8 cellular contexts compared by ENCODE assay signal in genomic region chr14:34722723-34723545, GRCh38. TPM values are rescaled to one million over a fixed set of nuclear protein-coding genes. Genes with fewer than 3 reads are reported as not detected.
A peak's percentile ranks its signal among the peaks of the same experiment; 100 is the strongest.
DNase-seq lines count a peak whose midpoint lies in the region; ATAC-seq, FAIRE-seq and TF ChIP-seq lines count a peak whose summit lies in the region.

No MANE protein-coding gene starts in this region.

- peak; percentile 81 for TF ChIP-seq CTCF in kidney (IDR thresholded peaks at IDR 0.05; ENCODE audit: borderline replicate concordance, extremely low read depth, insufficient read depth)

- DNase-seq in NK-92 treated with Interleukin-12 subunit alpha and Interleukin-12 subunit beta, amount 100 ng/mL, for 24 hours (lab: John Stamatoyannopoulos, UW), result peak; percentile 1
- DNase-seq in NK-92 (lab: John Stamatoyannopoulos, UW; ENCODE audit: unreplicated experiment) (no peak), NCI-H1048 (lab: John Stamatoyannopoulos, UW) (peak; percentile 11), kidney (no peak)
- DNase-seq in T-helper 2 cell treated with Interferon-gamma antibody and Interleukin-4, amounts not matched to agents 5 μg/mL and 100 μg/mL, for 36 hours (ENCODE audit: low spot score), result peak; percentile 13
- DNase-seq in central memory CD4-positive, alpha-beta T cell, result peak; percentile 28
- peak; percentile 21 for DNase-seq in stimulated activated CD4-positive, alpha-beta T cell treated with anti-CD3 and anti-CD28 coated beads, Interleukin-1b, Interleukin-23, amount 100 ng/mL, for 48 hours

- no peaks in the 10 kb centered on the region for H3K9me3 ChIP-seq in kidney (ENCODE audit: control insufficient read depth in 1 of 2, low read length in 2 of 2)

- H3K27me3 Mint-ChIP-seq in T-helper 2 cell treated with Interferon-gamma antibody and Interleukin-4, amounts not matched to agents 5 μg/mL and 100 μg/mL, for 36 hours (ENCODE audit: low read depth), result peaks cover 23% of the 10 kb centered on the region

- H3K4me1 Mint-ChIP-seq in T-helper 2 cell treated with Interferon-gamma antibody and Interleukin-4, amounts not matched to agents 5 μg/mL and 100 μg/mL, for 36 hours (ENCODE audit: low read depth), result peaks cover 11% of the 10 kb centered on the region

- no peak for FAIRE-seq in kidney (lab: Jason Lieb, UNC)

- no peak overlapping the region for H3K9ac ChIP-seq in kidney (ENCODE audit: low read length in 2 of 2)

- H3K36me3 Mint-ChIP-seq in T-helper 2 cell treated with Interferon-gamma antibody and Interleukin-4, amounts not matched to agents 5 μg/mL and 100 μg/mL, for 36 hours (ENCODE audit: low read depth), result no peaks in the 10 kb centered on the region

- ATAC-seq in GM18907 (IDR thresholded peaks at IDR 0.05; ENCODE audit: unreplicated experiment), result no peak

- no peak overlapping the region for H3K4me3 Mint-ChIP-seq in T-helper 2 cell treated with Interferon-gamma antibody and Interleukin-4, amounts not matched to agents 5 μg/mL and 100 μg/mL, for 36 hours

- no peak overlapping the region for H3K27ac ChIP-seq in kidney (ENCODE audit: low read depth in 2 of 2, low read length in 2 of 2)

- H3K4me1 ChIP-seq in kidney (ENCODE audit: control insufficient read depth in 1 of 2, insufficient read depth in 1 of 2, low read depth in 1 of 2, low read length in 2 of 2), result no peaks in the 10 kb centered on the region

- no peak overlapping the region for H3K4me3 ChIP-seq in kidney (ENCODE audit: low read length in 2 of 2)

- H3K27ac Mint-ChIP-seq in T-helper 2 cell treated with Interferon-gamma antibody and Interleukin-4, amounts not matched to agents 5 μg/mL and 100 μg/mL, for 36 hours, result no peak overlapping the region

- H3K36me3 ChIP-seq in kidney (ENCODE audit: control insufficient read depth in 1 of 2, insufficient read depth in 2 of 2, low read length in 2 of 2), result no peaks in the 10 kb centered on the region

- intact Hi-C loops in kidney (cut with DNase I), result loop anchor here (5.0 kb wide), 1 partner anchor 46 kb away; no protein-coding TSS in a partner anchor

- no peaks in the 10 kb centered on the region for H3K9me3 Mint-ChIP-seq in T-helper 2 cell treated with Interferon-gamma antibody and Interleukin-4, amounts not matched to agents 5 μg/mL and 100 μg/mL, for 36 hours

RNA-seq across cellular contexts. Expression of gene CFL2, which starts 8.5 kb away (rescaled TPM):
- 32.5 TPM for total RNA-seq in kidney
- 56.3 TPM for polyA plus RNA-seq in kidney (ENCODE audit: insufficient read depth, low read depth, low replicate concordance)

Comparison
In these comparisons a context has a peak if more than half of its experiments do, and no peak if none do; other contexts are left out.
1. DNase-seq: peak in NK-92 treated with Interleukin-12 subunit alpha and Interleukin-12 subunit beta, amount 100 ng/mL, for 24 hours (single experiment), NCI-H1048 (single experiment), T-helper 2 cell treated with Interferon-gamma antibody and Interleukin-4, amounts not matched to agents 5 μg/mL and 100 μg/mL, for 36 hours (single experiment), central memory CD4-positive, alpha-beta T cell (single experiment) and stimulated activated CD4-positive, alpha-beta T cell treated with anti-CD3 and anti-CD28 coated beads, Interleukin-1b, Interleukin-23, amount 100 ng/mL, for 48 hours (single experiment); none in NK-92 (single experiment) and kidney (single experiment).